9 cellular contexts compared by ENCODE assay signal in the genomic region with DNA sequence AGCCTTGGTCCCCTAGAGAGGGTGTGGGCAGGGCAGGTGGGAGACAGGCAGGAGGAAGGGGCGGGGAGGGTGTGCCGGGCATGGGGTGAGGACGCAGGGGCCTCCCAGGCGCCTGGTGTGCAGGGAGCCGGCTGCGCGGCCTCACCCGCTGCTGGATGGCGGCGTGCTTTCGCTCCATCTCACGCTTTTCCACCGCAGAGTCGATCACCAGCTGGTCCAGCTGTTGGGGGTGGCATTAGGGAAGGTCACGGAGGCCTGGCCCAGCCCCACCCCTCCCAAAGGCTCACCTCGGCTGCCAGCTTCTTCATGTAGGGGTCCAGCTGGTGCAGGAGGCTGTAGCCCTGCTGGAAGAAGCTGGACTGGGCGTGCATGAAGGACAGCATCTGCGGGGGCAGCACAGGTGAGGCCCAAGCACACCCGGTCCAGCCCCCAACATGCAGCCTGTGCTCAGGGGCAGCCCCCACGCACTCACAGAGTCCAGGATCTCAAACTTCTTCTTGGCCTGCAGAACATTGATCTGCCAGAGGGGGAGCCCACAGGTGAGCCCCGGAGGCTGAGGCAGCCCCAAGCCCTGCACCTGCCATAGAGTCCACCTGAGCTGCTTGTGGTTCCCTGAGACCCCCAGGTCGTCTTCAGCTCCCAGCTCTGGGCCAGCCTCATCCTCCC. TPM values are rescaled to one million over a fixed set of nuclear protein-coding genes. Genes with fewer than 3 reads are reported as not detected.
DNase-seq lines count a peak whose midpoint lies in the region; ATAC-seq and TF ChIP-seq lines count a peak whose summit lies in the region.
"Had no signal": no experiment of that assay in that cellular context is flagged by ENCODE, and none has a peak within 500 bp of the region (broad histone marks: within the 10 kb centered on the region; RNA-seq: fewer than 3 reads in every experiment).

No MANE protein-coding gene starts in this region.

- TF ChIP-seq CTCF in cardiac muscle cell (IDR thresholded peaks at IDR 0.05; ENCODE audit: low read depth, low read length) = peak; percentile 29
- peak in 2 of 9 donors; percentile 7 to 31 for TF ChIP-seq CTCF in heart right ventricle (IDR thresholded peaks at IDR 0.05)
- peak; percentile 45 for TF ChIP-seq CTCF in epithelial cell of esophagus (IDR thresholded peaks at IDR 0.05; ENCODE audit: insufficient read depth, low read depth, low read length, missing control alignments)
- TF ChIP-seq CTCF in upper lobe of right lung (IDR thresholded peaks at IDR 0.05) = peak; percentile 28

- DNase-seq in cardiac muscle cell (ENCODE audit: low read depth in 1 of 2, low spot score in 1 of 2) (no peak), heart right ventricle (no peak), OCI-M1 (lab: John Stamatoyannopoulos, UW) (peak; percentile 21), epithelial cell of esophagus (ENCODE audit: low read depth) (peak; percentile 35), upper lobe of right lung (no peak), amygdala (lab: John Stamatoyannopoulos, UW) (no peak), SIG-M5 treated with dmso at 0.1 percent for 504 hours (lab: John Stamatoyannopoulos, UW; ENCODE audit: unreplicated experiment) (no peak), left ventricle myocardium superior (no peak)

- H3K27me3 ChIP-seq in cardiac muscle cell (no peaks in the 10 kb centered on the region), heart right ventricle (no peaks in the 10 kb centered on the region), upper lobe of right lung (no peaks in the 10 kb centered on the region)
- H3K27me3 ChIP-seq: gastroesophageal sphincter had no signal

- ATAC-seq in heart right ventricle (no peak), upper lobe of right lung (no peak), left ventricle myocardium superior (no peak)
- ATAC-seq: gastroesophageal sphincter had no signal

- H3K4me1 ChIP-seq in cardiac muscle cell (ENCODE audit: low read depth) (no peaks in the 10 kb centered on the region), heart right ventricle (peaks cover 6 to 20% (median 12%) of the 10 kb centered on the region in 9 donors), upper lobe of right lung (peaks cover 6% of the 10 kb centered on the region)

- H3K9me3 ChIP-seq in cardiac muscle cell (ENCODE audit: low read depth) = no peaks in the 10 kb centered on the region
- no peaks in the 10 kb centered on the region for H3K9me3 ChIP-seq in heart right ventricle
- no peaks in the 10 kb centered on the region for H3K9me3 ChIP-seq in upper lobe of right lung
- H3K9me3 ChIP-seq: gastroesophageal sphincter had no signal

- H3K4me3 ChIP-seq in cardiac muscle cell = no peak overlapping the region
- H3K4me3 ChIP-seq in heart right ventricle = no peak overlapping the region
- H3K4me3 ChIP-seq in epithelial cell of esophagus (ENCODE audit: low read length) = no peak overlapping the region
- no peak overlapping the region for H3K4me3 ChIP-seq in upper lobe of right lung
- H3K4me3 ChIP-seq: gastroesophageal sphincter had no signal

- intact Hi-C loops in heart right ventricle (cut with DNase I) (loop anchor here in 3 of 10 donors (10.0 kb wide), 3 partner anchors 175 to 275 kb away; a partner anchor contains a TSS), upper lobe of right lung (cut with DNase I) (no loop called here), left ventricle myocardium superior (cut with micrococcal nuclease) (no loop called here)

- H3K36me3 ChIP-seq in cardiac muscle cell (no peaks in the 10 kb centered on the region), heart right ventricle (peaks cover 0 to 48% (median 16%) of the 10 kb centered on the region in 9 donors), upper lobe of right lung (no peaks in the 10 kb centered on the region)

- WGBS in heart right ventricle, 2 donors = 87 to 90% methylated on average over 18 to 22 of the region's 22 CpGs

- H3K27ac ChIP-seq in cardiac muscle cell (no peak overlapping the region), heart right ventricle (no peak overlapping the region), upper lobe of right lung (no peak overlapping the region)
- H3K27ac ChIP-seq: gastroesophageal sphincter had no signal

RNA-seq across cellular contexts. Expression of a gene that starts 7.9 kb away (rescaled TPM):
- total RNA-seq in cardiac muscle cell = 59.1 and 61.4 TPM in 2 replicates
- 45.7 and 63.6 TPM in 2 replicates for polyA plus RNA-seq in cardiac muscle cell
- 10 to 100 TPM; 24.1 to 60.0 (median 30.4) TPM for total RNA-seq in heart right ventricle
- 100 to 1,000 TPM in 1 of 2 donors, 10 to 100 TPM in 1; 22.2 to 152 TPM for polyA plus RNA-seq in heart right ventricle
- total RNA-seq in upper lobe of right lung = 55.2 TPM
- 60.4 TPM for total RNA-seq in left ventricle myocardium superior

RNA-seq across cellular contexts. Expression of a gene that starts 8.6 kb away (rescaled TPM):
- total RNA-seq in cardiac muscle cell (22.1 and 25.0 TPM in 2 replicates), heart right ventricle (10 to 100 TPM in 3 of 10 donors, 1 to 10 TPM in 7; 5.6 to 11.9 (median 8.2) TPM), upper lobe of right lung (14.2 TPM), left ventricle myocardium superior (11.1 TPM)
- polyA plus RNA-seq in cardiac muscle cell (17.4 and 18.7 TPM in 2 replicates), heart right ventricle (10 to 100 TPM; 16.0 to 17.8 TPM)

RNA-seq across cellular contexts. Expression of a gene that starts 19.6 kb away (rescaled TPM):
- total RNA-seq in cardiac muscle cell (13.0 and 26.5 TPM in 2 replicates), heart right ventricle (1 to 10 TPM; 1.0 to 5.4 (median 2.7) TPM), upper lobe of right lung (3.6 TPM), left ventricle myocardium superior (3.0 TPM)
- polyA plus RNA-seq in cardiac muscle cell (7.5 and 11.0 TPM in 2 replicates), heart right ventricle (10 to 100 TPM in 1 of 2 donors, 1 to 10 TPM in 1; 1.0 to 22.5 TPM)

RNA-seq across cellular contexts. Expression of a gene that starts 24.6 kb away (rescaled TPM):
- total RNA-seq in cardiac muscle cell = 100.0 and 124 TPM in 2 replicates
- 75.8 and 86.4 TPM in 2 replicates for polyA plus RNA-seq in cardiac muscle cell
- total RNA-seq in heart right ventricle = 10 to 100 TPM; 44.7 to 91.7 (median 56.6) TPM
- 100 to 1,000 TPM in 1 of 2 donors, 10 to 100 TPM in 1; 92.6 to 269 TPM for polyA plus RNA-seq in heart right ventricle
- 81.9 TPM for total RNA-seq in upper lobe of right lung
- 77.2 TPM for total RNA-seq in left ventricle myocardium superior

RNA-seq across cellular contexts. Expression of a gene that starts 24.8 kb away (rescaled TPM):
- total RNA-seq in cardiac muscle cell (38.5 and 49.3 TPM in 2 replicates), heart right ventricle (100 to 1,000 TPM in 1 of 10 donors, 10 to 100 TPM in 9; 49.4 to 126 (median 65.4) TPM), upper lobe of right lung (20.4 TPM), left ventricle myocardium superior (112 TPM)
- polyA plus RNA-seq in cardiac muscle cell (33.7 and 38.0 TPM in 2 replicates), heart right ventricle (100 to 1,000 TPM in 1 of 2 donors, 10 to 100 TPM in 1; 55.3 to 222 TPM)

Comparison
In these comparisons a context has a peak if more than half of its experiments do, and no peak if none do; other contexts are left out.
1. DNase-seq: peak in OCI-M1 (single experiment) and epithelial cell of esophagus (single experiment); none in cardiac muscle cell (0 of 2), heart right ventricle (0 of 2), upper lobe of right lung (single experiment), amygdala (0 of 56), SIG-M5 treated with dmso at 0.1 percent for 504 hours (single experiment) and left ventricle myocardium superior (single experiment).